In genomic region chr10:35342381-35342780, GRCh38 we compare ENCODE assay signal across 23 cellular contexts. TPM values are rescaled to one million over a fixed set of nuclear protein-coding genes. Genes with fewer than 3 reads are reported as not detected.
DNase-seq lines count a peak whose midpoint lies in the region; ATAC-seq, FAIRE-seq and TF ChIP-seq lines count a peak whose summit lies in the region.
"Had no signal": no experiment of that assay in that cellular context is flagged by ENCODE, and none has a peak within 500 bp of the region (broad histone marks: within the 10 kb centered on the region; RNA-seq: fewer than 3 reads in every experiment).

No MANE protein-coding gene starts in this region.

- CTCF ChIA-PET in activated CD4-positive, alpha-beta memory T cell treated with anti-CD3 and anti-CD28 coated beads, Interleukin-2, amount 10 ng/mL, durations not matched to agents 7 days and 5 days (lab: Charles Lee): interaction anchor here (4.4 kb wide), 1 partner anchor 11 kb away, joined by 26 read pairs; no protein-coding TSS in a partner anchor
- CTCF ChIA-PET in activated CD4-positive, alpha-beta memory T cell treated with anti-CD3 and anti-CD28 coated beads for 36 hours (lab: Charles Lee): interaction anchor here (1.3 to 1.5 kb wide), 4 partner anchors 11 to 147 kb away, joined by 3 to 5 read pairs (median 4); no protein-coding TSS in a partner anchor

- H3K27me3 Mint-ChIP-seq in activated CD4-positive, alpha-beta memory T cell treated with anti-CD3 and anti-CD28 coated beads, Interleukin-2, amount 10 ng/mL, durations not matched to agents 7 days and 5 days: no peaks in the 10 kb centered on the region
- H3K27me3 Mint-ChIP-seq in activated CD4-positive, alpha-beta memory T cell treated with anti-CD3 and anti-CD28 coated beads for 36 hours: no peaks in the 10 kb centered on the region
- H3K27me3 Mint-ChIP-seq in activated T-helper 2 cell treated with anti-CD3 and anti-CD28 coated beads, Interferon-gamma antibody, Interleukin-2, Interleukin-4, amounts not matched to agents 10 μg/mL and 5 μg/mL and 100 μg/mL, durations not matched to agents 14 hours and 24 hours and 36 hours (ENCODE audit: low read depth): no peaks in the 10 kb centered on the region
- H3K27me3 Mint-ChIP-seq in naive thymus-derived CD8-positive, alpha-beta T cell: no peaks in the 10 kb centered on the region
- H3K27me3 Mint-ChIP-seq in endothelial cell (ENCODE audit: unreplicated experiment) (peaks cover 6% of the 10 kb centered on the region), osteocyte (ENCODE audit: unreplicated experiment) (no peaks in the 10 kb centered on the region)

- no peak overlapping the region for H3K4me3 ChIP-seq in GM12865 (ENCODE audit: low read depth, low read length)
- H3K4me3 ChIP-seq: BLaER1 treated with 17β-estradiol and CSF1 and Interleukin-3, amounts not matched to agents 10 nM and 100 nM; cardiac muscle cell; SK-N-MC had no signal

- peaks cover 5% of the 10 kb centered on the region for H3K36me3 Mint-ChIP-seq in activated CD4-positive, alpha-beta memory T cell treated with anti-CD3 and anti-CD28 coated beads, Interleukin-2, amount 10 ng/mL, durations not matched to agents 7 days and 5 days (ENCODE audit: low read depth)
- peaks cover 2% of the 10 kb centered on the region for H3K36me3 Mint-ChIP-seq in activated CD4-positive, alpha-beta memory T cell treated with anti-CD3 and anti-CD28 coated beads for 36 hours
- peaks cover 25% of the 10 kb centered on the region for H3K36me3 Mint-ChIP-seq in activated T-helper 2 cell treated with anti-CD3 and anti-CD28 coated beads, Interferon-gamma antibody, Interleukin-2, Interleukin-4, amounts not matched to agents 10 μg/mL and 5 μg/mL and 100 μg/mL, durations not matched to agents 14 hours and 24 hours and 36 hours (ENCODE audit: low read depth)
- peaks cover 0 to 2% (median 0%) of the 10 kb centered on the region in 3 donors for H3K36me3 Mint-ChIP-seq in naive thymus-derived CD8-positive, alpha-beta T cell
- H3K36me3 Mint-ChIP-seq in endothelial cell (ENCODE audit: low read depth, unreplicated experiment): peaks cover 6% of the 10 kb centered on the region
- H3K36me3 Mint-ChIP-seq in osteocyte (ENCODE audit: unreplicated experiment): no peaks in the 10 kb centered on the region

- H3K4me1 Mint-ChIP-seq in activated CD4-positive, alpha-beta memory T cell treated with anti-CD3 and anti-CD28 coated beads, Interleukin-2, amount 10 ng/mL, durations not matched to agents 7 days and 5 days: peaks cover 60% of the 10 kb centered on the region
- peaks cover 78% of the 10 kb centered on the region for H3K4me1 Mint-ChIP-seq in activated CD4-positive, alpha-beta memory T cell treated with anti-CD3 and anti-CD28 coated beads for 36 hours (ENCODE audit: low read depth)
- H3K4me1 Mint-ChIP-seq in activated T-helper 2 cell treated with anti-CD3 and anti-CD28 coated beads, Interferon-gamma antibody, Interleukin-2, Interleukin-4, amounts not matched to agents 10 μg/mL and 5 μg/mL and 100 μg/mL, durations not matched to agents 14 hours and 24 hours and 36 hours (ENCODE audit: low read depth): peaks cover 61% of the 10 kb centered on the region
- peaks cover 37 to 88% (median 83%) of the 10 kb centered on the region in 4 donors for H3K4me1 Mint-ChIP-seq in naive thymus-derived CD8-positive, alpha-beta T cell
- peaks cover 57% of the 10 kb centered on the region for H3K4me1 Mint-ChIP-seq in endothelial cell (ENCODE audit: unreplicated experiment)
- H3K4me1 Mint-ChIP-seq in osteocyte (ENCODE audit: unreplicated experiment): peaks cover 51% of the 10 kb centered on the region

- no peaks in the 10 kb centered on the region for H3K9me3 Mint-ChIP-seq in activated CD4-positive, alpha-beta memory T cell treated with anti-CD3 and anti-CD28 coated beads, Interleukin-2, amount 10 ng/mL, durations not matched to agents 7 days and 5 days
- no peaks in the 10 kb centered on the region for H3K9me3 Mint-ChIP-seq in activated CD4-positive, alpha-beta memory T cell treated with anti-CD3 and anti-CD28 coated beads for 36 hours
- no peaks in the 10 kb centered on the region for H3K9me3 Mint-ChIP-seq in activated T-helper 2 cell treated with anti-CD3 and anti-CD28 coated beads, Interferon-gamma antibody, Interleukin-2, Interleukin-4, amounts not matched to agents 10 μg/mL and 5 μg/mL and 100 μg/mL, durations not matched to agents 14 hours and 24 hours and 36 hours
- H3K9me3 Mint-ChIP-seq in naive thymus-derived CD8-positive, alpha-beta T cell: no peaks in the 10 kb centered on the region
- no peaks in the 10 kb centered on the region for H3K9me3 Mint-ChIP-seq in endothelial cell (ENCODE audit: unreplicated experiment)
- no peaks in the 10 kb centered on the region for H3K9me3 Mint-ChIP-seq in osteocyte (ENCODE audit: unreplicated experiment)
- H3K9me3 Mint-ChIP-seq: WTC11 had no signal

- no peak for ATAC-seq in naive thymus-derived CD8-positive, alpha-beta T cell
- ATAC-seq: left colon, WTC11 had no signal

- no peak for FAIRE-seq in frontal cortex (lab: Jason Lieb, UNC)

- peak overlapping the region; percentile 66 for H3K27ac Mint-ChIP-seq in activated CD4-positive, alpha-beta memory T cell treated with anti-CD3 and anti-CD28 coated beads, Interleukin-2, amount 10 ng/mL, durations not matched to agents 7 days and 5 days
- H3K27ac Mint-ChIP-seq in activated CD4-positive, alpha-beta memory T cell treated with anti-CD3 and anti-CD28 coated beads for 36 hours: no peak overlapping the region
- peak overlapping the region; percentile 42 for H3K27ac Mint-ChIP-seq in activated T-helper 2 cell treated with anti-CD3 and anti-CD28 coated beads, Interferon-gamma antibody, Interleukin-2, Interleukin-4, amounts not matched to agents 10 μg/mL and 5 μg/mL and 100 μg/mL, durations not matched to agents 14 hours and 24 hours and 36 hours
- H3K27ac Mint-ChIP-seq in naive thymus-derived CD8-positive, alpha-beta T cell: peak overlapping the region in 8 of 10 donors; percentile 8 to 92 (median 42)
- H3K27ac Mint-ChIP-seq in endothelial cell (ENCODE audit: unreplicated experiment): no peak overlapping the region
- no peak overlapping the region for H3K27ac Mint-ChIP-seq in osteocyte (ENCODE audit: unreplicated experiment)
- H3K27ac Mint-ChIP-seq: WTC11 had no signal

- TF ChIP-seq CTCF in GM12865 (IDR thresholded peaks at IDR 0.05; ENCODE audit: insufficient read depth, low read depth, low read length, missing control alignments) (no peak), endothelial cell (IDR thresholded peaks at IDR 0.05; ENCODE audit: unreplicated experiment) (no peak), osteocyte (IDR thresholded peaks at IDR 0.05) (no peak)

- H3K4me3 Mint-ChIP-seq in activated CD4-positive, alpha-beta memory T cell treated with anti-CD3 and anti-CD28 coated beads, Interleukin-2, amount 10 ng/mL, durations not matched to agents 7 days and 5 days: peak overlapping the region; percentile 27
- no peak overlapping the region for H3K4me3 Mint-ChIP-seq in activated CD4-positive, alpha-beta memory T cell treated with anti-CD3 and anti-CD28 coated beads for 36 hours
- peak overlapping the region; percentile 21 for H3K4me3 Mint-ChIP-seq in activated T-helper 2 cell treated with anti-CD3 and anti-CD28 coated beads, Interferon-gamma antibody, Interleukin-2, Interleukin-4, amounts not matched to agents 10 μg/mL and 5 μg/mL and 100 μg/mL, durations not matched to agents 14 hours and 24 hours and 36 hours (ENCODE audit: low read depth)
- peak overlapping the region in 4 of 10 donors; percentile 8 to 61 (median 36) for H3K4me3 Mint-ChIP-seq in naive thymus-derived CD8-positive, alpha-beta T cell
- no peak overlapping the region for H3K4me3 Mint-ChIP-seq in endothelial cell (ENCODE audit: unreplicated experiment)
- H3K4me3 Mint-ChIP-seq in osteocyte (ENCODE audit: unreplicated experiment): no peak overlapping the region
- H3K4me3 Mint-ChIP-seq: WTC11 had no signal

- intact Hi-C loops in activated CD4-positive, alpha-beta memory T cell treated with anti-CD3 and anti-CD28 coated beads for 36 hours (cut with micrococcal nuclease): loop anchor here (10.0 kb wide), 1 partner anchor 348 kb away; no protein-coding TSS in a partner anchor
- intact Hi-C loops in activated T-helper 2 cell treated with anti-CD3 and anti-CD28 coated beads, Interferon-gamma antibody, Interleukin-2, Interleukin-4, amounts not matched to agents 10 μg/mL and 5 μg/mL and 100 μg/mL, durations not matched to agents 14 hours and 24 hours and 36 hours (cut with micrococcal nuclease): loop anchor here (10.0 kb wide), 1 partner anchor 202 kb away; no protein-coding TSS in a partner anchor

- POLR2A ChIA-PET in activated CD4-positive, alpha-beta memory T cell treated with anti-CD3 and anti-CD28 coated beads, Interleukin-2, amount 10 ng/mL, durations not matched to agents 7 days and 5 days (lab: Charles Lee): interaction anchor here (1.2 to 2.9 kb wide), 5 partner anchors 9 to 146 kb away, joined by 3 to 11 read pairs (median 4); no protein-coding TSS in a partner anchor
- POLR2A ChIA-PET in activated CD4-positive, alpha-beta memory T cell treated with anti-CD3 and anti-CD28 coated beads for 36 hours (lab: Charles Lee): interaction anchor here (1.0 to 2.9 kb wide), 3 partner anchors 14 to 147 kb away, joined by 3 to 15 read pairs (median 3); no protein-coding TSS in a partner anchor
- POLR2A ChIA-PET in naive thymus-derived CD8-positive, alpha-beta T cell (lab: Charles Lee): no interaction called here

- no peak for DNase-seq in activated CD4-positive, alpha-beta memory T cell treated with anti-CD3 and anti-CD28 coated beads, Interleukin-2, amount 10 ng/mL, durations not matched to agents 7 days and 5 days
- no peak for DNase-seq in activated CD4-positive, alpha-beta memory T cell treated with anti-CD3 and anti-CD28 coated beads for 36 hours
- DNase-seq in GM12865 (ENCODE audit: low read depth): peak; percentile 15
- no peak for DNase-seq in activated T-helper 2 cell treated with anti-CD3 and anti-CD28 coated beads, Interferon-gamma antibody, Interleukin-2, Interleukin-4, amounts not matched to agents 10 μg/mL and 5 μg/mL and 100 μg/mL, durations not matched to agents 14 hours and 24 hours and 36 hours (ENCODE audit: low spot score)
- no peak for DNase-seq in naive thymus-derived CD8-positive, alpha-beta T cell
- no peak for DNase-seq in endothelial cell (ENCODE audit: low spot score)
- no peak for DNase-seq in frontal cortex (ENCODE audit: low spot score in 2 of 2)
- DNase-seq in osteocyte (ENCODE audit: extremely low spot score, unreplicated experiment): no peak
- DNase-seq: activated gamma-delta T cell, anterior cingulate cortex, HCEC 1CT, left colon, mesenchymal stem cell, NCI-H1694, NCI-H526, posterior cingulate gyrus, RPMI8226, substantia nigra, T-helper 9 cell had no signal

RNA-seq across cellular contexts. Expression of gene CCNY, which starts 6.1 kb away (rescaled TPM):
- 10 to 100 TPM; 49.3 to 56.7 TPM for total RNA-seq in activated CD4-positive, alpha-beta memory T cell treated with anti-CD3 and anti-CD28 coated beads, Interleukin-2, amount 10 ng/mL, durations not matched to agents 7 days and 5 days
- 10 to 100 TPM; 34.6 to 36.2 TPM for total RNA-seq in activated CD4-positive, alpha-beta memory T cell treated with anti-CD3 and anti-CD28 coated beads for 36 hours
- total RNA-seq in activated T-helper 2 cell treated with anti-CD3 and anti-CD28 coated beads, Interferon-gamma antibody, Interleukin-2, Interleukin-4, amounts not matched to agents 10 μg/mL and 5 μg/mL and 100 μg/mL, durations not matched to agents 14 hours and 24 hours and 36 hours: 60.4 and 67.1 TPM in 2 replicates
- total RNA-seq in naive thymus-derived CD8-positive, alpha-beta T cell: 10 to 100 TPM; 72.6 to 78.6 TPM
- 10 to 100 TPM; 11.0 to 25.5 (median 24.0) TPM for polyA plus RNA-seq in naive thymus-derived CD8-positive, alpha-beta T cell
- total RNA-seq in endothelial cell (ENCODE audit: unreplicated experiment) (169 TPM), frontal cortex (54.6 TPM), osteocyte (72.0 and 76.4 TPM in 2 replicates)

Comparison
In these comparisons a context has a peak if more than half of its experiments do, and no peak if none do; other contexts are left out.
1. H3K27ac Mint-ChIP-seq: peak in activated CD4-positive, alpha-beta memory T cell treated with anti-CD3 and anti-CD28 coated beads, Interleukin-2, amount 10 ng/mL, durations not matched to agents 7 days and 5 days (single experiment), activated T-helper 2 cell treated with anti-CD3 and anti-CD28 coated beads, Interferon-gamma antibody, Interleukin-2, Interleukin-4, amounts not matched to agents 10 μg/mL and 5 μg/mL and 100 μg/mL, durations not matched to agents 14 hours and 24 hours and 36 hours (single experiment) and naive thymus-derived CD8-positive, alpha-beta T cell (8 of 10); none in activated CD4-positive, alpha-beta memory T cell treated with anti-CD3 and anti-CD28 coated beads for 36 hours (single experiment), endothelial cell (single experiment) and osteocyte (single experiment).
2. H3K4me3 Mint-ChIP-seq: peak in activated CD4-positive, alpha-beta memory T cell treated with anti-CD3 and anti-CD28 coated beads, Interleukin-2, amount 10 ng/mL, durations not matched to agents 7 days and 5 days (single experiment) and activated T-helper 2 cell treated with anti-CD3 and anti-CD28 coated beads, Interferon-gamma antibody, Interleukin-2, Interleukin-4, amounts not matched to agents 10 μg/mL and 5 μg/mL and 100 μg/mL, durations not matched to agents 14 hours and 24 hours and 36 hours (single experiment); none in activated CD4-positive, alpha-beta memory T cell treated with anti-CD3 and anti-CD28 coated beads for 36 hours (single experiment), endothelial cell (single experiment) and osteocyte (single experiment).